27 cellular contexts compared by ENCODE assay signal in the genomic region with DNA sequence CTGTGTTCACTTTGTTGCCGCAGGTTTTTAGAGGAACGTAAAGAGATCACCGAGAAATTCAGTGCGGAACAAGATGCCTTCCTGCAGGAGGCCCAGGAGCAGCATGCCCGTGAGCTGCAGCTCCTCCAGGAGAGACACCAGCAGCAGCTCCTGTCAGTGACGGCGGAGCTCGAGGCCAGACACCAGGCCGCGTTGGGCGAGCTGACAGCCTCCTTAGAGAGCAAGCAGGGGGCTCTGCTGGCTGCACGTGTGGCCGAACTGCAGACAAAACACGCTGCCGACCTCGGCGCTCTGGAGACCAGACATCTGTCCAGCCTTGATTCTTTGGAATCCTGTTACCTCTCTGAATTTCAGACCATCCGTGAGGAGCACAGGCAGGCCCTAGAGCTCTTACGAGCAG.
"Had no signal": no experiment of that assay in that cellular context is flagged by ENCODE, and none has a peak within 500 bp of the region (broad histone marks: within the 10 kb centered on the region; RNA-seq: fewer than 3 reads in every experiment).

No MANE protein-coding gene starts in this region.

- H2AFZ ChIP-seq: hepatocyte, parathyroid adenoma had no signal

- H3K27ac Mint-ChIP-seq: effector memory CD8-positive, alpha-beta T cell; stimulated activated naive CD8-positive, alpha-beta T cell treated with anti-CD3 and anti-CD28 coated beads, Interleukin-15, amount 100 ng/mL, for 72 hours had no signal

- DNase-seq: cortex of kidney; effector memory CD8-positive, alpha-beta T cell; foreskin fibroblast; heart left ventricle; kidney; naive thymus-derived CD8-positive, alpha-beta T cell; stimulated activated CD4-positive, alpha-beta T cell treated with anti-CD3 and anti-CD28 coated beads, Interleukin-12 subunit alpha, Interleukin-12 subunit beta, amount 100 ng/mL, for 4 hours; stimulated activated CD4-positive, alpha-beta T cell treated with anti-CD3 and anti-CD28 coated beads, Interleukin-1b, Interleukin-23, amount 100 ng/mL, for 48 hours; stimulated activated CD4-positive, alpha-beta T cell treated with anti-CD3 and anti-CD28 coated beads, Interleukin-4, amount 100 ng/mL, for 1 hour; stimulated activated CD8-positive, alpha-beta memory T cell treated with anti-CD3 and anti-CD28 coated beads, Interleukin-4, amount 100 ng/mL, for 48 hours; stimulated activated naive CD4-positive, alpha-beta T cell; stimulated activated naive CD8-positive, alpha-beta T cell treated with anti-CD3 and anti-CD28 coated beads, Interleukin-15, amount 100 ng/mL, for 72 hours; transverse colon; upper lobe of right lung; uterus had no signal

- H3K4me3 Mint-ChIP-seq: effector memory CD8-positive, alpha-beta T cell; neural crest cell; stimulated activated naive CD8-positive, alpha-beta T cell treated with anti-CD3 and anti-CD28 coated beads, Interleukin-15, amount 100 ng/mL, for 72 hours had no signal

- H3K27me3 Mint-ChIP-seq: effector memory CD8-positive, alpha-beta T cell; naive thymus-derived CD8-positive, alpha-beta T cell; stimulated activated naive CD8-positive, alpha-beta T cell treated with anti-CD3 and anti-CD28 coated beads, Interleukin-15, amount 100 ng/mL, for 72 hours had no signal

- H3K4me3 ChIP-seq: gastroesophageal sphincter, heart left ventricle, hepatocyte, left lung, prostate gland, right atrium auricular region, smooth muscle cell, suprapubic skin, transverse colon, upper lobe of right lung, uterus had no signal

- H3K36me3 ChIP-seq: uterus had no signal

- H3K4me1 Mint-ChIP-seq: neural crest cell had no signal

- H3K9ac ChIP-seq: parathyroid adenoma had no signal

- H3K4me1 ChIP-seq: gastroesophageal sphincter, parathyroid adenoma, prostate gland, uterus had no signal

- H3K27me3 ChIP-seq: gastroesophageal sphincter, heart left ventricle, hepatocyte, left lung, neutrophil, right atrium auricular region, suprapubic skin, transverse colon, upper lobe of right lung, uterus had no signal

- H3K79me2 ChIP-seq: hepatocyte had no signal

- H3K9me3 ChIP-seq: gastroesophageal sphincter, heart left ventricle, left lung, neutrophil, prostate gland, right atrium auricular region, suprapubic skin, transverse colon, upper lobe of right lung, uterus had no signal

- H3K4me2 ChIP-seq: hepatocyte, smooth muscle cell had no signal

- FAIRE-seq: endometrium, kidney had no signal

- H3K9me3 Mint-ChIP-seq: effector memory CD8-positive, alpha-beta T cell; naive thymus-derived CD8-positive, alpha-beta T cell; neural crest cell; stimulated activated naive CD8-positive, alpha-beta T cell treated with anti-CD3 and anti-CD28 coated beads, Interleukin-15, amount 100 ng/mL, for 72 hours had no signal

- H3K27ac ChIP-seq: epithelial cell of prostate, gastroesophageal sphincter, heart left ventricle, hepatocyte, left lung, neutrophil, parathyroid adenoma, prostate gland, right atrium auricular region, suprapubic skin, transverse colon, upper lobe of right lung, uterus had no signal
